ENCODE assay signal across 9 cellular contexts in genomic region chr3:9771007-9771406, GRCh38. TPM values are rescaled to one million over a fixed set of nuclear protein-coding genes. Genes with fewer than 3 reads are reported as not detected.
A peak's percentile ranks its signal among the peaks of the same experiment; 100 is the strongest.
DNase-seq lines count a peak whose midpoint lies in the region; ATAC-seq and TF ChIP-seq lines count a peak whose summit lies in the region.
"Not testable (repeated sequence)": the region's sequence is repeated elsewhere in the genome, so short reads cannot be mapped to it uniquely, and the experiment has no call there.
"Had no signal": no experiment of that assay in that cellular context is flagged by ENCODE, and none has a peak within 500 bp of the region (broad histone marks: within the 10 kb centered on the region; RNA-seq: fewer than 3 reads in every experiment).

No MANE protein-coding gene starts in this region.

- not testable (repeated sequence) for H3K9me3 ChIP-seq in lower lobe of right lung

- peaks cover 47% of the 10 kb centered on the region for H3K4me1 ChIP-seq in lower lobe of right lung

- not testable (repeated sequence) for TF ChIP-seq CTCF in 22Rv1 (IDR thresholded peaks at IDR 0.05); lower lobe of right lung (IDR thresholded peaks at IDR 0.05); osteocyte (IDR thresholded peaks at IDR 0.05)

- not testable (repeated sequence) for H3K36me3 Mint-ChIP-seq in activated CD4-positive, alpha-beta memory T cell treated with anti-CD3 and anti-CD28 coated beads, Interleukin-2, amount 10 ng/mL, durations not matched to agents 7 days and 5 days (ENCODE audit: low read depth); osteocyte (ENCODE audit: unreplicated experiment)
- peaks cover 17% of the 10 kb centered on the region for H3K36me3 Mint-ChIP-seq in activated naive CD8-positive, alpha-beta T cell treated with anti-CD3 and anti-CD28 coated beads, Interleukin-2, amount 10 ng/mL, durations not matched to agents 7 days and 5 days
- peaks cover 33% of the 10 kb centered on the region for H3K36me3 Mint-ChIP-seq in dendritic cell treated with granulocyte-macrophage colony-stimulating factor and Interleukin-4, amounts not matched to agents 40 ng/mL and 50 ng/mL, for 4 days (ENCODE audit: low read depth)

- H3K27ac ChIP-seq in 22Rv1 = peak overlapping the region; percentile 65
- H3K27ac ChIP-seq in lower lobe of right lung = peak overlapping the region; percentile 87
- peak overlapping the region; percentile 91 for H3K27ac ChIP-seq in temporal lobe (ENCODE audit: low read depth, low read length)

- CTCF ChIA-PET in HEK293T (lab: Yijun Ruan, JAX) = not testable (repeated sequence)
- CTCF ChIA-PET in activated CD4-positive, alpha-beta memory T cell treated with anti-CD3 and anti-CD28 coated beads, Interleukin-2, amount 10 ng/mL, durations not matched to agents 7 days and 5 days (lab: Charles Lee) = interaction anchor here (1.0 to 3.3 kb wide), 2 partner anchors 9 to 44 kb away, joined by 3 to 10 read pairs; no protein-coding TSS in a partner anchor

- peak overlapping the region; percentile 32 for H3K4me3 Mint-ChIP-seq in activated CD4-positive, alpha-beta memory T cell treated with anti-CD3 and anti-CD28 coated beads, Interleukin-2, amount 10 ng/mL, durations not matched to agents 7 days and 5 days
- H3K4me3 Mint-ChIP-seq in activated naive CD8-positive, alpha-beta T cell treated with anti-CD3 and anti-CD28 coated beads, Interleukin-2, amount 10 ng/mL, durations not matched to agents 7 days and 5 days = peak overlapping the region; percentile 71
- H3K4me3 Mint-ChIP-seq in dendritic cell treated with granulocyte-macrophage colony-stimulating factor and Interleukin-4, amounts not matched to agents 40 ng/mL and 50 ng/mL, for 4 days = peak overlapping the region; percentile 83
- H3K4me3 Mint-ChIP-seq in osteocyte (ENCODE audit: unreplicated experiment) = peak overlapping the region; percentile 52

- peaks cover 38% of the 10 kb centered on the region for H3K4me1 Mint-ChIP-seq in activated CD4-positive, alpha-beta memory T cell treated with anti-CD3 and anti-CD28 coated beads, Interleukin-2, amount 10 ng/mL, durations not matched to agents 7 days and 5 days
- H3K4me1 Mint-ChIP-seq in activated naive CD8-positive, alpha-beta T cell treated with anti-CD3 and anti-CD28 coated beads, Interleukin-2, amount 10 ng/mL, durations not matched to agents 7 days and 5 days = peaks cover 35% of the 10 kb centered on the region
- H3K4me1 Mint-ChIP-seq in dendritic cell treated with granulocyte-macrophage colony-stimulating factor and Interleukin-4, amounts not matched to agents 40 ng/mL and 50 ng/mL, for 4 days (ENCODE audit: low read depth) = peaks cover 67% of the 10 kb centered on the region
- H3K4me1 Mint-ChIP-seq in osteocyte (ENCODE audit: unreplicated experiment) = peaks cover 29% of the 10 kb centered on the region

- not testable (repeated sequence) for H3K27ac Mint-ChIP-seq in activated CD4-positive, alpha-beta memory T cell treated with anti-CD3 and anti-CD28 coated beads, Interleukin-2, amount 10 ng/mL, durations not matched to agents 7 days and 5 days; activated naive CD8-positive, alpha-beta T cell treated with anti-CD3 and anti-CD28 coated beads, Interleukin-2, amount 10 ng/mL, durations not matched to agents 7 days and 5 days; osteocyte (ENCODE audit: unreplicated experiment)
- H3K27ac Mint-ChIP-seq in dendritic cell treated with granulocyte-macrophage colony-stimulating factor and Interleukin-4, amounts not matched to agents 40 ng/mL and 50 ng/mL, for 4 days = peak overlapping the region; percentile 73

- not testable (repeated sequence) for ATAC-seq in activated naive CD8-positive, alpha-beta T cell treated with anti-CD3 and anti-CD28 coated beads, Interleukin-2, amount 10 ng/mL, durations not matched to agents 7 days and 5 days (ENCODE audit: low read depth); lower lobe of right lung

- intact Hi-C loops in dendritic cell treated with granulocyte-macrophage colony-stimulating factor and Interleukin-4, amounts not matched to agents 40 ng/mL and 50 ng/mL, for 4 days (cut with micrococcal nuclease); lower lobe of right lung (cut with DNase I): not testable (repeated sequence)

- not testable (repeated sequence) for H3K4me3 ChIP-seq in lower lobe of right lung

- H3K27me3 ChIP-seq in lower lobe of right lung (ENCODE audit: low read depth) = not testable (repeated sequence)

- not testable (repeated sequence) for DNase-seq in HEK293T (ENCODE audit: extremely low spot score); activated CD4-positive, alpha-beta memory T cell treated with anti-CD3 and anti-CD28 coated beads, Interleukin-2, amount 10 ng/mL, durations not matched to agents 7 days and 5 days; activated naive CD8-positive, alpha-beta T cell treated with anti-CD3 and anti-CD28 coated beads, Interleukin-2, amount 10 ng/mL, durations not matched to agents 7 days and 5 days; lower lobe of right lung; osteocyte (ENCODE audit: extremely low spot score, unreplicated experiment)

- not testable (repeated sequence) for H3K27me3 Mint-ChIP-seq in activated CD4-positive, alpha-beta memory T cell treated with anti-CD3 and anti-CD28 coated beads, Interleukin-2, amount 10 ng/mL, durations not matched to agents 7 days and 5 days; activated naive CD8-positive, alpha-beta T cell treated with anti-CD3 and anti-CD28 coated beads, Interleukin-2, amount 10 ng/mL, durations not matched to agents 7 days and 5 days; osteocyte (ENCODE audit: unreplicated experiment)
- peaks cover 10% of the 10 kb centered on the region for H3K27me3 Mint-ChIP-seq in dendritic cell treated with granulocyte-macrophage colony-stimulating factor and Interleukin-4, amounts not matched to agents 40 ng/mL and 50 ng/mL, for 4 days

- not testable (repeated sequence) for H3K36me3 ChIP-seq in lower lobe of right lung

- not testable (repeated sequence) for H3K9me3 Mint-ChIP-seq in activated CD4-positive, alpha-beta memory T cell treated with anti-CD3 and anti-CD28 coated beads, Interleukin-2, amount 10 ng/mL, durations not matched to agents 7 days and 5 days; activated naive CD8-positive, alpha-beta T cell treated with anti-CD3 and anti-CD28 coated beads, Interleukin-2, amount 10 ng/mL, durations not matched to agents 7 days and 5 days; dendritic cell treated with granulocyte-macrophage colony-stimulating factor and Interleukin-4, amounts not matched to agents 40 ng/mL and 50 ng/mL, for 4 days; osteocyte (ENCODE audit: unreplicated experiment)

- POLR2A ChIA-PET in HEK293T (lab: Yijun Ruan, JAX) = interaction anchor here (0.8 to 1.6 kb wide), 2 partner anchors 17 to 19 kb away, joined by 3 to 7 read pairs; no protein-coding TSS in a partner anchor
- POLR2A ChIA-PET in activated CD4-positive, alpha-beta memory T cell treated with anti-CD3 and anti-CD28 coated beads, Interleukin-2, amount 10 ng/mL, durations not matched to agents 7 days and 5 days (lab: Charles Lee) = interaction anchor here (1.1 to 5.2 kb wide), 6 partner anchors 7 to 38 kb away, joined by 3 to 25 read pairs (median 14); partner anchors contain the start of genes ARPC4, OGG1 and TADA3
- POLR2A ChIA-PET in activated naive CD8-positive, alpha-beta T cell treated with anti-CD3 and anti-CD28 coated beads, Interleukin-2, amount 10 ng/mL, durations not matched to agents 7 days and 5 days (lab: Charles Lee) = interaction anchor here (0.6 to 4.6 kb wide), 4 partner anchors 10 to 136 kb away, joined by 3 to 32 read pairs (median 10); partner anchors contain the start of genes ARPC4 and TADA3

TF ChIP-seq in HEK293T, 16 proteins besides CTCF, POLR2A, EP300 and RAD21:
- 0 out of 2 replicates have a peak, but pooled peaks have one; percentile 24 for TF ChIP-seq ZNF384 (IDR thresholded peaks at IDR 0.05)

RNA-seq across cellular contexts. Expression of gene CAMK1, which starts 1.3 kb away (rescaled TPM):
- 10 to 100 TPM; 18.5 to 20.2 TPM for total RNA-seq in activated CD4-positive, alpha-beta memory T cell treated with anti-CD3 and anti-CD28 coated beads, Interleukin-2, amount 10 ng/mL, durations not matched to agents 7 days and 5 days
- 10 to 100 TPM; 25.2 to 26.9 TPM for total RNA-seq in activated naive CD8-positive, alpha-beta T cell treated with anti-CD3 and anti-CD28 coated beads, Interleukin-2, amount 10 ng/mL, durations not matched to agents 7 days and 5 days
- 30.8 TPM for total RNA-seq in lower lobe of right lung
- 8.8 and 10.7 TPM in 2 replicates for total RNA-seq in osteocyte
- 39.8 TPM for total RNA-seq in temporal lobe
- total RNA-seq: OCI-LY7 had no signal

RNA-seq across cellular contexts. Expression of gene OGG1, which starts 21.3 kb away (rescaled TPM):
- total RNA-seq in activated CD4-positive, alpha-beta memory T cell treated with anti-CD3 and anti-CD28 coated beads, Interleukin-2, amount 10 ng/mL, durations not matched to agents 7 days and 5 days = 10 to 100 TPM; 29.5 to 34.3 TPM
- 10 to 100 TPM; 41.3 to 46.1 TPM for total RNA-seq in activated naive CD8-positive, alpha-beta T cell treated with anti-CD3 and anti-CD28 coated beads, Interleukin-2, amount 10 ng/mL, durations not matched to agents 7 days and 5 days
- 21.5 TPM for total RNA-seq in lower lobe of right lung
- 34.8 and 37.9 TPM in 2 replicates for total RNA-seq in osteocyte
- 51.9 TPM for total RNA-seq in temporal lobe

RNA-seq across cellular contexts. Expression of gene TADA3, which starts 21.3 kb away (rescaled TPM):
- 10 to 100 TPM; 88.1 to 88.3 TPM for total RNA-seq in activated CD4-positive, alpha-beta memory T cell treated with anti-CD3 and anti-CD28 coated beads, Interleukin-2, amount 10 ng/mL, durations not matched to agents 7 days and 5 days
- total RNA-seq in activated naive CD8-positive, alpha-beta T cell treated with anti-CD3 and anti-CD28 coated beads, Interleukin-2, amount 10 ng/mL, durations not matched to agents 7 days and 5 days = 10 to 100 TPM; 71.8 to 73.3 TPM
- total RNA-seq in lower lobe of right lung (53.8 TPM), osteocyte (63.4 and 66.0 TPM in 2 replicates), temporal lobe (42.3 TPM)

RNA-seq across cellular contexts. Expression of gene ARPC4, which starts 21.9 kb away (rescaled TPM):
- total RNA-seq in activated CD4-positive, alpha-beta memory T cell treated with anti-CD3 and anti-CD28 coated beads, Interleukin-2, amount 10 ng/mL, durations not matched to agents 7 days and 5 days = 100 to 1,000 TPM; 255 to 266 TPM
- 100 to 1,000 TPM; 225 to 227 TPM for total RNA-seq in activated naive CD8-positive, alpha-beta T cell treated with anti-CD3 and anti-CD28 coated beads, Interleukin-2, amount 10 ng/mL, durations not matched to agents 7 days and 5 days
- total RNA-seq in lower lobe of right lung (170 TPM), osteocyte (140 and 142 TPM in 2 replicates), temporal lobe (101 TPM)

RNA-seq across cellular contexts. Expression of gene TTLL3, which starts 39.1 kb away (rescaled TPM):
- 10 to 100 TPM; 50.8 to 59.0 TPM for total RNA-seq in activated CD4-positive, alpha-beta memory T cell treated with anti-CD3 and anti-CD28 coated beads, Interleukin-2, amount 10 ng/mL, durations not matched to agents 7 days and 5 days
- 10 to 100 TPM; 84.0 to 85.7 TPM for total RNA-seq in activated naive CD8-positive, alpha-beta T cell treated with anti-CD3 and anti-CD28 coated beads, Interleukin-2, amount 10 ng/mL, durations not matched to agents 7 days and 5 days
- total RNA-seq in lower lobe of right lung (50.0 TPM), osteocyte (53.6 and 54.8 TPM in 2 replicates), temporal lobe (19.7 TPM)

Comparison
In these comparisons a context has a peak if more than half of its experiments do, and no peak if none do; other contexts are left out.
1. H3K4me3 Mint-ChIP-seq: peak in every context shown above with its lines; median percentile 83 in dendritic cell treated with granulocyte-macrophage colony-stimulating factor and Interleukin-4, amounts not matched to agents 40 ng/mL and 50 ng/mL, for 4 days; 71 in activated naive CD8-positive, alpha-beta T cell treated with anti-CD3 and anti-CD28 coated beads, Interleukin-2, amount 10 ng/mL, durations not matched to agents 7 days and 5 days; 52 in osteocyte; 32 in activated CD4-positive, alpha-beta memory T cell treated with anti-CD3 and anti-CD28 coated beads, Interleukin-2, amount 10 ng/mL, durations not matched to agents 7 days and 5 days.